Comparison of ENCODE assay signal across 23 cellular contexts in genomic region chr3:180420016-180420415, GRCh38.
"Had no signal": no experiment of that assay in that cellular context is flagged by ENCODE, and none has a peak within 500 bp of the region (broad histone marks: within the 10 kb centered on the region; RNA-seq: fewer than 3 reads in every experiment).

No MANE protein-coding gene starts in this region.

- H3K27me3 ChIP-seq: brain microvascular endothelial cell, esophagus muscularis mucosa, neutrophil, spleen, thyroid gland had no signal

- H3K36me3 ChIP-seq: brain microvascular endothelial cell, esophagus muscularis mucosa, neutrophil, spleen, thyroid gland had no signal

- DNase-seq: activated CD4-positive, alpha-beta T cell treated with anti-CD3 and anti-CD28 coated beads, Interleukin-2, amount 10 ng/mL, durations not matched to agents 24 days and 14 days; activated CD8-positive, alpha-beta T cell treated with anti-CD3 and anti-CD28 coated beads for 36 hours; activated naive CD4-positive, alpha-beta T cell; activated naive CD8-positive, alpha-beta T cell treated with anti-CD3 and anti-CD28 coated beads, Interleukin-2, amount 10 ng/mL, durations not matched to agents 7 days and 5 days; activated T-cell treated with anti-CD3 and anti-CD28 coated beads, Interleukin-2, amount 50 U/mL, for 1 hour; brain microvascular endothelial cell; effector CD4-positive, alpha-beta T cell; foreskin fibroblast; hippocampal formation; islet precursor cell; spleen; stimulated activated naive CD4-positive, alpha-beta T cell; T-helper 1 cell; T-helper 9 cell; thyroid gland had no signal

- H3K9ac ChIP-seq: parathyroid adenoma had no signal

- H3K4me1 ChIP-seq: esophagus muscularis mucosa, parathyroid adenoma, spleen, thyroid gland had no signal

- ATAC-seq: activated CD8-positive, alpha-beta T cell treated with anti-CD3 and anti-CD28 coated beads for 36 hours; activated T-helper 17 cell treated with anti-CD3 and anti-CD28 coated beads, Interleukin-2, amount 50 U/mL, for 72 hours; left lobe of liver; natural killer cell treated with Interleukin-12 subunit alpha and Interleukin-12 subunit beta and Interleukin-15 and Interleukin-18, amount 100 ng/mL, for 72 hours; sciatic nerve had no signal

- H3K4me3 ChIP-seq: esophagus muscularis mucosa, lung, spleen, thyroid gland had no signal

- H3K79me2 ChIP-seq: parathyroid adenoma had no signal

- H3K9me3 ChIP-seq: esophagus muscularis mucosa, neutrophil, thyroid gland had no signal

- H2AFZ ChIP-seq: parathyroid adenoma had no signal

- H3K27ac ChIP-seq: brain microvascular endothelial cell, esophagus muscularis mucosa, neutrophil, parathyroid adenoma, spleen, thyroid gland had no signal
